8 cellular contexts compared by ENCODE assay signal in genomic region chr22:50244420-50245213, GRCh38. TPM values are rescaled to one million over a fixed set of nuclear protein-coding genes. Genes with fewer than 3 reads are reported as not detected.
DNase-seq lines count a peak whose midpoint lies in the region; ATAC-seq and TF ChIP-seq lines count a peak whose summit lies in the region.

TUBGCP6 (minus strand) TSS chr22:50245023; CDS start chr22:50244459, 564 bp downstream.

- peaks cover 69% of the 10 kb centered on the region for H3K79me2 ChIP-seq in mammary epithelial cell (ENCODE audit: insufficient read depth, low read length)

- H3K4me2 ChIP-seq in mammary epithelial cell (ENCODE audit: insufficient read depth, low read depth, low read length) = peak within 1 kb of the TSS; percentile 72

- H3K4me3 ChIP-seq in WI38 (ENCODE audit: low read depth, low read length) (peak within 1 kb of the TSS; percentile 93), mammary epithelial cell (replicated peaks in 1 of 3; ENCODE audit: insufficient read depth in 1 of 3, low read depth in 2 of 3, low read length in 3 of 3) (peak within 1 kb of the TSS; percentile 67 to 81 (median 69))

- peaks cover 0 to 3% (median 3%) of the 10 kb centered on the region in 3 donors for H3K36me3 Mint-ChIP-seq in immature natural killer cell

- H3K27ac ChIP-seq in mammary epithelial cell (ENCODE audit: insufficient read depth, low read depth, low read length) = peak within 1 kb of the TSS; percentile 69

- H2AFZ ChIP-seq in mammary epithelial cell (ENCODE audit: low read depth, low read length) = peak within 1 kb of the TSS; percentile 87

- no TSS peak for BruUV-seq in mammary epithelial cell (replicated peaks; lab: Mats Ljungman, UMichigan)

- H3K9me3 Mint-ChIP-seq in immature natural killer cell = no peaks in the 10 kb centered on the region

- H3K9ac ChIP-seq in mammary epithelial cell (ENCODE audit: insufficient read depth, low read length) = peak within 1 kb of the TSS; percentile 74

- peaks cover 23% of the 10 kb centered on the region for H3K4me1 ChIP-seq in mammary epithelial cell (ENCODE audit: insufficient read depth, low read length)

- intact Hi-C loops in mammary epithelial cell (cut with micrococcal nuclease) = no loop called here

- ATAC-seq in HG03064 (IDR thresholded peaks at IDR 0.05; ENCODE audit: low read depth, unreplicated experiment) = peak; percentile 63

- H3K4me3 Mint-ChIP-seq in immature natural killer cell = peak within 1 kb of the TSS; percentile 94 to 100 (median 97)

- no peaks in the 10 kb centered on the region for H3K9me3 ChIP-seq in mammary epithelial cell (replicated peaks; ENCODE audit: insufficient read depth, low read length)

- in situ Hi-C loops in mammary epithelial cell (cut with MboI; ENCODE audit: low sequenced_read_pairs in 2 of 2) = no loop called here

- H3K27me3 ChIP-seq in mammary epithelial cell (ENCODE audit: insufficient read depth, low read length) = no peaks in the 10 kb centered on the region

- no peaks in the 10 kb centered on the region for H4K20me1 ChIP-seq in mammary epithelial cell (ENCODE audit: insufficient read depth, low read length)

- peaks cover 38 to 51% of the 10 kb centered on the region in 2 donors for H3K4me1 Mint-ChIP-seq in immature natural killer cell

- dilution Hi-C loops in mammary epithelial cell (cut with HindIII; ENCODE audit: low sequenced_read_pairs) = no loop called here

- H3K27ac Mint-ChIP-seq in immature natural killer cell = peak within 1 kb of the TSS; percentile 95 to 99 (median 98)

- H3K27me3 Mint-ChIP-seq in immature natural killer cell (ENCODE audit: low read depth in 3 of 3) = peaks cover 5 to 9% (median 9%) of the 10 kb centered on the region in 3 donors

- H3K36me3 ChIP-seq in mammary epithelial cell (ENCODE audit: insufficient read depth, low read length) = peaks cover 1% of the 10 kb centered on the region

- CTCF ChIA-PET in mammary epithelial cell (lab: Charles Lee; ENCODE audit: low non-redundant PET) = interaction anchor here (0.6 kb wide), 1 partner anchor 28 kb away, joined by 3 read pairs; no protein-coding TSS in a partner anchor

- TF ChIP-seq CTCF in WI38 (IDR thresholded peaks at IDR 0.05; ENCODE audit: low read depth, low read length) (0 out of 2 replicates have a peak, but pooled peaks have one; percentile 7), mammary epithelial cell (conservative IDR thresholded peaks at IDR 0.05 in 1 of 2, IDR thresholded peaks at IDR 0.05 in 1 of 2; ENCODE audit: extremely low read depth in 1 of 2, insufficient read depth in 1 of 2, low read depth in 1 of 2, low read length in 2 of 2) (peak in 1 of 2 donors; percentile 28)

- 0% methylated on average over 12 of the region's 76 CpGs for WGBS in mammary epithelial cell (ENCODE audit: low coverage, missing lambda C conversion rate)

- DNase-seq in NCI-H524 (lab: John Stamatoyannopoulos, UW) (peak; percentile 72 to 90), NCI-H524 treated with DMSO at 0.1 percent for 48 hours (lab: John Stamatoyannopoulos, UW) (no peak), NCI-H2196 (lab: John Stamatoyannopoulos, UW; ENCODE audit: unreplicated experiment) (peak; percentile 83), mammary epithelial cell (peak; percentile 91), immature natural killer cell (peak; percentile 93 to 94 (median 93)), smooth muscle cell of the brain vasculature (ENCODE audit: low read depth, low spot score) (peak; percentile 74)

RNA-seq across cellular contexts. Expression of gene TUBGCP6, which starts in this region (rescaled TPM):
- total RNA-seq in mammary epithelial cell = 10 to 100 TPM; 33.0 to 34.0 TPM
- 12.3 TPM for polyA plus RNA-seq in mammary epithelial cell
- polyA minus RNA-seq in mammary epithelial cell = 18.7 TPM
- 10 to 100 TPM in 2 of 3 donors, 1 to 10 TPM in 1; 5.2 to 18.0 (median 12.4) TPM for polyA plus RNA-seq in immature natural killer cell
